1 cellular context compared by ENCODE assay signal in genomic region chr12:51083140-51083833, GRCh38.
TF ChIP-seq lines count a peak whose summit lies in the region.

CSRNP2 (minus strand) TSS chr12:51083596; CDS start chr12:51076561, 7,035 bp downstream.

TF ChIP-seq in GM12878, 131 proteins besides CTCF, POLR2A, EP300 and RAD21 (continued from another document):
- TF ChIP-seq TBL1XR1 (IDR thresholded peaks at IDR 0.05; ENCODE audit: low read depth, low read length) (0 out of 2 replicates have a peak, but pooled peaks have one; percentile 33), RELB (IDR thresholded peaks at IDR 0.05; ENCODE audit: low read depth) (no peak), IKZF2 (IDR thresholded peaks at IDR 0.05) (peak in 1 of 2 experiments; percentile 27; a peak in 3 of 4 replicates), ATF2 (IDR thresholded peaks at IDR 0.05; ENCODE audit: low read length) (no peak), FOXK2 (IDR thresholded peaks at IDR 0.05) (no peak), SMAD1 (IDR thresholded peaks at IDR 0.05; ENCODE audit: low read depth, partially characterized antibody) (no peak), CEBPZ (IDR thresholded peaks at IDR 0.05; ENCODE audit: low read depth, low read length) (no peak), ZNF622 (IDR thresholded peaks at IDR 0.05) (no peak), BCL11A (IDR thresholded peaks at IDR 0.05; ENCODE audit: low read depth, low read length) (no peak), KAT2A (conservative IDR thresholded peaks at IDR 0.05; ENCODE audit: control insufficient read depth, low read depth, low read length) (no peak), FOXM1 (IDR thresholded peaks at IDR 0.05; ENCODE audit: low read depth, low read length) (no peak), STAT3 (IDR thresholded peaks at IDR 0.05; ENCODE audit: low read depth, low read length) (no peak), LARP7 (IDR thresholded peaks at IDR 0.05) (peak; percentile 92), SMC3 (IDR thresholded peaks at IDR 0.05; ENCODE audit: borderline replicate concordance, low read length) (no peak; the same call in 1 of the 2 replicates), E2F8 (IDR thresholded peaks at IDR 0.05; ENCODE audit: low read depth, partially characterized antibody) (no peak), ZBTB33 (IDR thresholded peaks at IDR 0.05) (no peak), MYC (IDR thresholded peaks at IDR 0.05; ENCODE audit: insufficient read depth, insufficient read length, insufficient replicate concordance, low read length, severe bottlenecking) (no peak), GABPA (IDR thresholded peaks at IDR 0.05; ENCODE audit: low read depth) (peak; percentile 58; the same call in 1 of the 2 replicates), TCF12 (IDR thresholded peaks at IDR 0.05; ENCODE audit: low read depth, low read length) (peak; percentile 84; the same call in 1 of the 2 replicates)
TF ChIP-seq in GM12878: peak in this region for 49.
